Comparison of ENCODE assay signal across 20 cellular contexts in genomic region chr11:79594839-79595238, GRCh38.
"Had no signal": no experiment of that assay in that cellular context is flagged by ENCODE, and none has a peak within 500 bp of the region (broad histone marks: within the 10 kb centered on the region; RNA-seq: fewer than 3 reads in every experiment).

No MANE protein-coding gene starts in this region.

- H3K27ac Mint-ChIP-seq: activated naive CD8-positive, alpha-beta T cell treated with anti-CD3 and anti-CD28 coated beads for 36 hours; naive B cell; T-helper 1 cell treated with Interleukin-12 subunit alpha and Interleukin-12 subunit beta and Interleukin-4 antibody, amounts not matched to agents 30 μg/mL and 1 μg/mL, for 36 hours had no signal

- H3K4me1 ChIP-seq: upper lobe of right lung had no signal

- H3K4me1 Mint-ChIP-seq: activated naive CD8-positive, alpha-beta T cell treated with anti-CD3 and anti-CD28 coated beads for 36 hours; naive B cell had no signal

- H3K9me3 Mint-ChIP-seq: neural crest cell had no signal

- H3K36me3 ChIP-seq: upper lobe of right lung had no signal

- H3K27me3 Mint-ChIP-seq: naive B cell had no signal

- H3K9me3 ChIP-seq: upper lobe of right lung had no signal

- FAIRE-seq: astrocyte, bronchial epithelial cell, kidney had no signal

- DNase-seq: activated CD4-positive, alpha-beta T cell treated with anti-CD3 and anti-CD28 coated beads for 4 hours; activated CD4-positive, alpha-beta T cell treated with anti-CD3 and anti-CD28 coated beads, Interleukin-2, amount 50 U/mL, for 48 hours; activated CD4-positive, CD25-positive, alpha-beta regulatory T cell; activated naive CD4-positive, alpha-beta T cell treated with Interleukin-2 at 50 U/mL for 16 hours; activated naive CD8-positive, alpha-beta T cell treated with anti-CD3 and anti-CD28 coated beads for 36 hours; activated T-cell treated with anti-CD3 and anti-CD28 coated beads, Interleukin-2, amount 50 U/mL, for 48 hours; cortex of kidney; kidney; naive B cell; occipital lobe; posterior cingulate gyrus; stimulated activated CD4-positive, alpha-beta T cell treated with anti-CD3 and anti-CD28 coated beads, Interleukin-4, amount 100 ng/mL, for 24 hours; stimulated activated naive CD4-positive, alpha-beta T cell treated with Interleukin-2 at 50 U/mL for 16 hours; T1000; upper lobe of right lung had no signal

- H3K27me3 ChIP-seq: upper lobe of right lung had no signal

- H3K4me3 Mint-ChIP-seq: activated naive CD8-positive, alpha-beta T cell treated with anti-CD3 and anti-CD28 coated beads for 36 hours; naive B cell; neural crest cell; T-helper 1 cell treated with Interleukin-12 subunit alpha and Interleukin-12 subunit beta and Interleukin-4 antibody, amounts not matched to agents 30 μg/mL and 1 μg/mL, for 36 hours had no signal

- H3K36me3 Mint-ChIP-seq: activated naive CD8-positive, alpha-beta T cell treated with anti-CD3 and anti-CD28 coated beads for 36 hours; naive B cell had no signal

- H3K4me3 ChIP-seq: lung, upper lobe of right lung had no signal

- H3K27ac ChIP-seq: upper lobe of right lung had no signal
